Comparison of ENCODE assay signal across 21 cellular contexts in genomic region chr21:45623436-45623835, GRCh38. TPM values are rescaled to one million over a fixed set of nuclear protein-coding genes. Genes with fewer than 3 reads are reported as not detected.
DNase-seq lines count a peak whose midpoint lies in the region; ATAC-seq and TF ChIP-seq lines count a peak whose summit lies in the region.
"Had no signal": no experiment of that assay in that cellular context is flagged by ENCODE, and none has a peak within 500 bp of the region (broad histone marks: within the 10 kb centered on the region; RNA-seq: fewer than 3 reads in every experiment).

No MANE protein-coding gene starts in this region.

- no peak overlapping the region for H3K27ac ChIP-seq in neural progenitor cell
- H3K27ac ChIP-seq in mesenchymal stem cell (ENCODE audit: low read length, poor library complexity, severe bottlenecking), result no peak overlapping the region
- H3K27ac ChIP-seq: C4-2B, PC-9 had no signal

- H3K27me3 Mint-ChIP-seq in T-helper 17 cell (peaks cover 7% of the 10 kb centered on the region), neural progenitor cell (ENCODE audit: insufficient read depth, low read depth) (peaks cover 17% of the 10 kb centered on the region)

- no peak overlapping the region for H4K91ac ChIP-seq in mesenchymal stem cell (ENCODE audit: low read length)

- no peak overlapping the region for H3K23ac ChIP-seq in mesenchymal stem cell (ENCODE audit: low read length in 2 of 2)

- no peaks in the 10 kb centered on the region for H3K79me2 ChIP-seq in neural progenitor cell (ENCODE audit: low read depth)

- in situ Hi-C loops in KBM-7 (cut with MboI; ENCODE audit: low pct_unique_long_range_greater_than_20kb, low sequenced_read_pairs), result no loop called here

- H3K27ac Mint-ChIP-seq in T-helper 17 cell (peak overlapping the region; percentile 37), neural progenitor cell (no peak overlapping the region)
- H3K27ac Mint-ChIP-seq: HFFc6 had no signal

- DNase-seq in activated T-cell treated with anti-CD3 and anti-CD28 coated beads, Interleukin-2, amount 50 U/mL, for 1 hour, result peak; percentile 10
- DNase-seq in activated T-cell treated with anti-CD3 and anti-CD28 coated beads for 4 hours (no peak), T-helper 17 cell (no peak), neural progenitor cell (ENCODE audit: low spot score) (no peak), KBM-7 (no peak), mesenchymal stem cell (no peak)
- DNase-seq: DMS53, EL, HFFc6, NCI-H1092, NCI-H1436, NCI-H1930, NCI-H2227 treated with DMSO at 0.1 percent for 48 hours, NCI-H510A treated with DMSO at 0.1 percent for 48 hours, NCI-H748 treated with DMSO at 0.1 percent for 48 hours, PC-9, RPMI8226, SHP77 had no signal

- ATAC-seq in T-helper 17 cell, result no peak
- no peak for ATAC-seq in GM21526 (IDR thresholded peaks at IDR 0.05; ENCODE audit: low FRiP score, unreplicated experiment)
- ATAC-seq: K562 had no signal

- H3K4me1 Mint-ChIP-seq in T-helper 17 cell (peaks cover 3% of the 10 kb centered on the region), neural progenitor cell (peaks cover 6% of the 10 kb centered on the region)

- peaks cover 4% of the 10 kb centered on the region for H3F3A ChIP-seq in neural progenitor cell (ENCODE audit: low read depth)

- no peak overlapping the region for H3K4ac ChIP-seq in mesenchymal stem cell (ENCODE audit: low read depth in 1 of 2, low read length in 2 of 2)

- H3K9ac ChIP-seq in neural progenitor cell, result no peak overlapping the region
- no peak overlapping the region for H3K9ac ChIP-seq in mesenchymal stem cell (ENCODE audit: low read length)

- no peak overlapping the region for H3K18ac ChIP-seq in mesenchymal stem cell (ENCODE audit: low read depth in 1 of 2, low read length in 2 of 2)

- H2AFZ ChIP-seq in neural progenitor cell (replicated peaks), result no peak overlapping the region
- H2AFZ ChIP-seq in mesenchymal stem cell (ENCODE audit: low read depth, low read length), result no peak overlapping the region
- H2AFZ ChIP-seq: PC-9 had no signal

- H3K36me3 ChIP-seq in neural progenitor cell (no peaks in the 10 kb centered on the region), mesenchymal stem cell (ENCODE audit: control insufficient read depth in 1 of 2, insufficient read depth in 2 of 2, low read depth in 1 of 2, low read length in 2 of 2) (no peaks in the 10 kb centered on the region)

- WGBS in mesenchymal stem cell, result 87% methylated on average over 7 of the region's 7 CpGs

- no peaks in the 10 kb centered on the region for H3K27me3 ChIP-seq in neural progenitor cell
- H3K27me3 ChIP-seq in mesenchymal stem cell (ENCODE audit: control insufficient read depth in 1 of 2, insufficient read depth in 1 of 2, low read length in 2 of 2), result peaks cover 22 to 57% of the 10 kb centered on the region in 2 experiments

- no peaks in the 10 kb centered on the region for H4K20me1 ChIP-seq in neural progenitor cell (ENCODE audit: low read depth)

- no peaks in the 10 kb centered on the region for H3K36me3 Mint-ChIP-seq in T-helper 17 cell (ENCODE audit: low read depth)
- H3K36me3 Mint-ChIP-seq in neural progenitor cell, result no peaks in the 10 kb centered on the region

- no peak overlapping the region for H2AK5ac ChIP-seq in mesenchymal stem cell (ENCODE audit: low read length, severe bottlenecking)

- H3K9me3 Mint-ChIP-seq in neural progenitor cell, result no peaks in the 10 kb centered on the region

- TF ChIP-seq CTCF in neural progenitor cell (IDR thresholded peaks at IDR 0.05), result no peak

- H3K4me3 ChIP-seq in neural progenitor cell (no peak overlapping the region), mesenchymal stem cell (ENCODE audit: insufficient read depth in 1 of 2, low read depth in 1 of 2, low read length in 2 of 2) (no peak overlapping the region)
- H3K4me3 ChIP-seq: K562, PC-9 had no signal

- H3K4me2 ChIP-seq in neural progenitor cell, result no peak overlapping the region
- no peak overlapping the region for H3K4me2 ChIP-seq in mesenchymal stem cell (ENCODE audit: low read length, poor library complexity, severe bottlenecking)
- H3K4me2 ChIP-seq: PC-9 had no signal

- H4K8ac ChIP-seq in mesenchymal stem cell (ENCODE audit: low read length), result no peak overlapping the region

- no peaks in the 10 kb centered on the region for H3K79me1 ChIP-seq in mesenchymal stem cell (replicated peaks; ENCODE audit: low read length, poor library complexity, severe bottlenecking)

- no peak overlapping the region for H3K14ac ChIP-seq in mesenchymal stem cell (ENCODE audit: low read length in 2 of 2)

- no peak overlapping the region for H2BK120ac ChIP-seq in mesenchymal stem cell (ENCODE audit: low read depth, low read length)

- H2BK12ac ChIP-seq in mesenchymal stem cell (ENCODE audit: low read length in 2 of 2), result no peak overlapping the region

- H3K4me1 ChIP-seq in neural progenitor cell (peaks cover 5% of the 10 kb centered on the region), mesenchymal stem cell (ENCODE audit: control insufficient read depth, insufficient read depth, low read depth, low read length) (no peaks in the 10 kb centered on the region)

- no peak overlapping the region for H2BK5ac ChIP-seq in mesenchymal stem cell (ENCODE audit: low read depth, low read length, poor library complexity, severe bottlenecking)

- no peak overlapping the region for H2BK15ac ChIP-seq in mesenchymal stem cell (ENCODE audit: low read depth, poor library complexity, severe bottlenecking)

- H3K4me3 Mint-ChIP-seq in T-helper 17 cell, result no peak overlapping the region
- H3K4me3 Mint-ChIP-seq in neural progenitor cell, result peak overlapping the region; percentile 23
- H3K4me3 Mint-ChIP-seq: HFFc6 had no signal

- H3K9me3 ChIP-seq in T-helper 17 cell (ENCODE audit: control insufficient read depth, low read length, poor library complexity, severe bottlenecking) (no peaks in the 10 kb centered on the region), neural progenitor cell (ENCODE audit: low read depth) (no peaks in the 10 kb centered on the region), mesenchymal stem cell (ENCODE audit: control insufficient read depth, low read length) (no peaks in the 10 kb centered on the region)

RNA-seq across cellular contexts. Expression of gene PCBP3, which starts 20.1 kb away (rescaled TPM):
- total RNA-seq in T-helper 17 cell (1 to 10 TPM in 1 of 2 donors, under 1 TPM in 1; 0.91 to 4.2 TPM), neural progenitor cell (ENCODE audit: low replicate concordance) (4.6 and 6.7 TPM in 2 replicates)
- 6.0 TPM for polyA plus RNA-seq in mesenchymal stem cell (2013, experiment 1 of 2)
- 6.1 TPM for polyA plus RNA-seq in mesenchymal stem cell (2013, experiment 2 of 2)
- total RNA-seq: HFFc6, PC-9 had no signal
- polyA plus RNA-seq: K562 had no signal
